In the genomic region with DNA sequence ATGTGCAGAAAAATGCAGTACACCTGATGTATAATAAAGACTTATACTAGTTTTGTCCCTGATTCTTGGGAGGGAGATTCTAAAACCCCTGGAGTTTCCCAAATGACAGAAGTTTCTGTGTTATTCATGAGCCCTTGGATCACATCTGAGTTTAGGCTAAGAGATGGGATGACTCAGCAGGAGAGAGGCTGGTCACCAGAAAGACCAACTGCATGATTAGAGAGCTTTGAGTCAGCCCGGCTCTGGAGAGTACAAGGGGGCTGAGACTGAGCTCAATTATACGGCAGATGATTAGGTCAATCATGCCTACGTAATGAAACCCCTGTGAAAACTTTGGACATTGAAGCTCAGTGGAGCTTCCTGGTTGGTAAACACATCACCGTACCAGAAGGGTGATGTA, we compare ENCODE assay signal across 9 cellular contexts.
A peak's percentile ranks its signal among the peaks of the same experiment; 100 is the strongest.
DNase-seq lines count a peak whose midpoint lies in the region; TF ChIP-seq lines count a peak whose summit lies in the region.
"Had no signal": no experiment of that assay in that cellular context is flagged by ENCODE, and none has a peak within 500 bp of the region (broad histone marks: within the 10 kb centered on the region; RNA-seq: fewer than 3 reads in every experiment).

No MANE protein-coding gene starts in this region.

- TF ChIP-seq CTCF in HFF-Myc (IDR thresholded peaks at IDR 0.05; ENCODE audit: low read depth, low read length, missing control alignments), result no peak
- no peak for TF ChIP-seq CTCF in astrocyte of the cerebellum (IDR thresholded peaks at IDR 0.05; ENCODE audit: low read depth, low read length, missing control alignments)

- peak; percentile 72 for DNase-seq in A172 (ENCODE audit: low spot score)
- DNase-seq in HFF-Myc (ENCODE audit: extremely low read depth, low read depth), result peak; percentile 50
- peak; percentile 63 for DNase-seq in astrocyte of the cerebellum (ENCODE audit: low read depth)
- peak; percentile 85 for DNase-seq in islet precursor cell
- DNase-seq in stimulated activated naive CD4-positive, alpha-beta T cell treated with Interleukin-2 at 50 U/mL for 16 hours (lab: John Stamatoyannopoulos, UW), result no peak
- DNase-seq in NOMO-1 treated with dmso at 0.1 percent for 144 hours (lab: John Stamatoyannopoulos, UW; ENCODE audit: unreplicated experiment), result no peak
- DNase-seq in activated gamma-delta T cell treated with Interleukin-2 at 50 U/mL for 16 hours, result no peak
- no peak for DNase-seq in SKM-1 (lab: John Stamatoyannopoulos, UW; ENCODE audit: unreplicated experiment)
- DNase-seq: activated T-cell treated with anti-CD3 and anti-CD28 coated beads, Interleukin-2, amount 50 U/mL, for 4 hours had no signal

- in situ Hi-C loops in astrocyte of the cerebellum (cut with HindIII; ENCODE audit: low sequenced_read_pairs), result no loop called here

- H3K4me3 ChIP-seq in HFF-Myc (replicated peaks; ENCODE audit: low read depth, low read length) (no peak overlapping the region), astrocyte of the cerebellum (ENCODE audit: low read depth, low read length) (no peak overlapping the region)

Comparison
In these comparisons a context has a peak if more than half of its experiments do, and no peak if none do; other contexts are left out.
1. DNase-seq: peak in A172 (single experiment), HFF-Myc (single experiment), astrocyte of the cerebellum (single experiment) and islet precursor cell (single experiment); none in stimulated activated naive CD4-positive, alpha-beta T cell treated with Interleukin-2 at 50 U/mL for 16 hours (single experiment), NOMO-1 treated with dmso at 0.1 percent for 144 hours (single experiment), activated gamma-delta T cell treated with Interleukin-2 at 50 U/mL for 16 hours (single experiment) and SKM-1 (single experiment).